ENCODE assay signal across 12 cellular contexts in the genomic region with DNA sequence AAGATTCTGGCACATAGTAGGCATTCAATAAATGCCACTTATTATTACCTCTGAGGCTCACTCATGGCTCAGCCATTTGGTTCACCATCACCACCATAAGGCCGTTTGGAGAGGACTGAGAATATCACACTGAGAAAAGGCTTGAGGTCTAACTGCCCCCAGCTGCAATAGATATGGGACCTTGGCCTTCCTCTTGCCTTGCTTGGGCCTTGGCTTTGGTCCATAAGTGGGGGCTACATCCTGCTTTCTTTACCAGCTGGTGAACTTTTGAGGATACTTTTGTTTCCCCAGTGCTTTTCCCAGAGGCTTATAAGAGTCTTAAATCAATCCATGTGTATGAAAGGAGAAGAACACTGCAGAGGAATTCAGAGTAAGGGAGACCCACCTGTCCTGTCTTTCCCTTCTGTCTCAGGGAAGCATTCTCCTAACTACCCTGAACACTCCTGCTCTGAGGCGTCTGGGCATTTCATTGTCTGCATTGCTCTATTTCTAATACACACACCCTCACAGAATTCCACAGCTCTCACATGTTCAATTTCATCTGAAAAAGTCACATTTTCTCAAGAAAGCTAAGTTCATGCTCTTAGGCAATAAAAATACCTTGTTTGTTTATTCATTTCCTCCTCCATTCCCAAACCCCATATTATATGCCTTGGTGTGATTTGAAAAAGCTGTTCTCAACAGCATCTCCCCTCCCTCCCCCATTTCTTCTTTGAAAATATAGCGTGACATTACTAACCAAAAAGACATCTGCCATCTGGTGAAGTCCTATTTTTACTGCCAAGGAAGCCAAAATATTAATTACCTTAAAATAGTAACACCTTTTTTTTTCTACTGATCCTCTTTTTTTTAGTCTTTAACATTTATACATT. TPM values are rescaled to one million over a fixed set of nuclear protein-coding genes. Genes with fewer than 3 reads are reported as not detected.
DNase-seq lines count a peak whose midpoint lies in the region; ATAC-seq and TF ChIP-seq lines count a peak whose summit lies in the region.
"Had no signal": no experiment of that assay in that cellular context is flagged by ENCODE, and none has a peak within 500 bp of the region (broad histone marks: within the 10 kb centered on the region; RNA-seq: fewer than 3 reads in every experiment).

No MANE protein-coding gene starts in this region.

- intact Hi-C loops in left ventricle myocardium superior (cut with micrococcal nuclease), result no loop called here
- intact Hi-C loops in ascending aorta (cut with DNase I), result no loop called here

- no peaks in the 10 kb centered on the region for H3K27me3 Mint-ChIP-seq in glutamatergic neuron (ENCODE audit: unreplicated experiment)

- H3K27me3 ChIP-seq in right atrium auricular region (no peaks in the 10 kb centered on the region), BE2C (0 out of 2 replicates have a peak, but pooled peaks cover 2% of the 10 kb centered on the region), ascending aorta (no peaks in the 10 kb centered on the region)
- H3K27me3 ChIP-seq: left lung, spleen, tibial artery had no signal

- H3K36me3 ChIP-seq in right atrium auricular region, result no peaks in the 10 kb centered on the region
- H3K36me3 ChIP-seq in BE2C, result no peaks in the 10 kb centered on the region
- no peaks in the 10 kb centered on the region for H3K36me3 ChIP-seq in ascending aorta
- H3K36me3 ChIP-seq: left lung, spleen, tibial artery had no signal

- H3K36me3 Mint-ChIP-seq in glutamatergic neuron (ENCODE audit: unreplicated experiment), result no peaks in the 10 kb centered on the region

- DNase-seq in left ventricle myocardium superior, result no peak
- DNase-seq in right atrium auricular region (ENCODE audit: low spot score), result no peak
- DNase-seq in cardiac fibroblast (ENCODE audit: low read depth in 2 of 2), result peak; percentile 22 to 47
- DNase-seq in stimulated activated CD8-positive, alpha-beta memory T cell treated with anti-CD3 and anti-CD28 coated beads, Interleukin-4, amount 100 ng/mL, for 48 hours, result no peak
- no peak for DNase-seq in BE2C
- DNase-seq in ascending aorta (ENCODE audit: low spot score in 2 of 2), result no peak
- DNase-seq in glutamatergic neuron, result no peak
- DNase-seq: H7, left lung, spleen, tibial artery had no signal

- no peak overlapping the region for H3K4me3 Mint-ChIP-seq in glutamatergic neuron (ENCODE audit: unreplicated experiment)

- H3K4me1 Mint-ChIP-seq in glutamatergic neuron (ENCODE audit: low read depth, unreplicated experiment), result peaks cover 2% of the 10 kb centered on the region

- H3K9me3 ChIP-seq in right atrium auricular region (no peaks in the 10 kb centered on the region), BE2C (no peaks in the 10 kb centered on the region), ascending aorta (no peaks in the 10 kb centered on the region)
- H3K9me3 ChIP-seq: left lung, spleen, tibial artery had no signal

- peak; percentile 53 for ATAC-seq in left ventricle myocardium superior
- ATAC-seq in HG03432 (IDR thresholded peaks at IDR 0.05; ENCODE audit: unreplicated experiment), result peak; percentile 24
- ATAC-seq: left lung had no signal

- H3K4me3 ChIP-seq in right atrium auricular region (no peak overlapping the region), cardiac fibroblast (replicated peaks in 1 of 2; ENCODE audit: low read depth in 2 of 2, low read length in 2 of 2) (no peak overlapping the region), BE2C (ENCODE audit: low read depth, low read length) (no peak overlapping the region), ascending aorta (no peak overlapping the region)
- H3K4me3 ChIP-seq: left lung, spleen, tibial artery had no signal

- no peak for TF ChIP-seq CTCF in right atrium auricular region (IDR thresholded peaks at IDR 0.05)
- no peak for TF ChIP-seq CTCF in cardiac fibroblast (IDR thresholded peaks at IDR 0.05; ENCODE audit: low read depth, low read length)
- TF ChIP-seq CTCF in BE2C (IDR thresholded peaks at IDR 0.05; ENCODE audit: low read depth, low read length), result no peak
- TF ChIP-seq CTCF in ascending aorta (IDR thresholded peaks at IDR 0.05), result no peak
- TF ChIP-seq CTCF in glutamatergic neuron (IDR thresholded peaks at IDR 0.05; ENCODE audit: partially characterized antibody, unreplicated experiment), result no peak

- H3K27ac Mint-ChIP-seq in glutamatergic neuron (ENCODE audit: unreplicated experiment), result no peak overlapping the region

- H3K4me1 ChIP-seq in right atrium auricular region, result peaks cover 0 to 4% of the 10 kb centered on the region in 2 donors
- H3K4me1 ChIP-seq in BE2C, result no peaks in the 10 kb centered on the region
- H3K4me1 ChIP-seq in ascending aorta, result no peaks in the 10 kb centered on the region
- H3K4me1 ChIP-seq: left lung, spleen, tibial artery had no signal

- H3K27ac ChIP-seq in right atrium auricular region (no peak overlapping the region), ascending aorta (no peak overlapping the region)
- H3K27ac ChIP-seq: left lung, spleen, tibial artery had no signal

- peaks cover 2% of the 10 kb centered on the region for H3K9me3 Mint-ChIP-seq in glutamatergic neuron (ENCODE audit: unreplicated experiment)

RNA-seq across cellular contexts. Expression of a gene that starts 22.5 kb away (rescaled TPM):
- 2.7 TPM for total RNA-seq in left ventricle myocardium superior
- total RNA-seq in right atrium auricular region, result 10 to 100 TPM in 1 of 2 donors, 1 to 10 TPM in 1; 2.8 to 18.2 TPM
- polyA plus RNA-seq in BE2C (2012; ENCODE audit: insufficient read depth, insufficient read length, low read depth), result not detected
- total RNA-seq in ascending aorta, result not detected
- total RNA-seq in glutamatergic neuron (ENCODE audit: unreplicated experiment), result 0.47 TPM
- total RNA-seq: H7 had no signal

Comparison
In these comparisons a context has a peak if more than half of its experiments do, and no peak if none do; other contexts are left out.
1. DNase-seq: peak in cardiac fibroblast (2 of 2); none in left ventricle myocardium superior (single experiment), right atrium auricular region (single experiment), stimulated activated CD8-positive, alpha-beta memory T cell treated with anti-CD3 and anti-CD28 coated beads, Interleukin-4, amount 100 ng/mL, for 48 hours (single experiment), BE2C (single experiment), ascending aorta (0 of 2) and glutamatergic neuron (single experiment).